ENCODE assay signal across 8 cellular contexts in genomic region chr6:41939848-41940758, GRCh38. TPM values are rescaled to one million over a fixed set of nuclear protein-coding genes. Genes with fewer than 3 reads are reported as not detected.
DNase-seq lines count a peak whose midpoint lies in the region; ATAC-seq and TF ChIP-seq lines count a peak whose summit lies in the region.

No MANE protein-coding gene starts in this region.

- H3K9me3 ChIP-seq in HCT116 (ENCODE audit: control insufficient read depth in 1 of 2, insufficient read depth in 1 of 2, low read depth in 1 of 2, low read length in 2 of 2) (no peaks in the 10 kb centered on the region), SK-N-MC (ENCODE audit: low read depth, low read length) (no peaks in the 10 kb centered on the region), tibial nerve (no peaks in the 10 kb centered on the region)

- peak overlapping the region; percentile 50; the same call in 1 of the 2 replicates for H3K27ac ChIP-seq in HCT116 (ENCODE audit: low read depth, low read length)
- peak overlapping the region; percentile 71 for H3K27ac ChIP-seq in SK-N-MC
- H3K27ac ChIP-seq in coronary artery = peak overlapping the region; percentile 61 to 87
- H3K27ac ChIP-seq in tibial nerve = peak overlapping the region; percentile 73 to 92 (median 82)

- ATAC-seq in HCT116 (no peak), HG03378 (IDR thresholded peaks at IDR 0.05; ENCODE audit: unreplicated experiment) (no peak), HG02885 (IDR thresholded peaks at IDR 0.05; ENCODE audit: poor library complexity, unreplicated experiment) (no peak)

- H3K9me3 Mint-ChIP-seq in mesothelial cell of epicardium = no peaks in the 10 kb centered on the region

- H3K27ac Mint-ChIP-seq in mesothelial cell of epicardium = peak overlapping the region; percentile 94

- H3K27me3 ChIP-seq in HCT116 (ENCODE audit: insufficient read depth, low read length) (no peaks in the 10 kb centered on the region), tibial nerve (no peaks in the 10 kb centered on the region)

- H4K20me1 ChIP-seq in HCT116 (ENCODE audit: insufficient read depth) = no peaks in the 10 kb centered on the region

- TF ChIP-seq POLR2A in HCT116 (IDR thresholded peaks at IDR 0.05; ENCODE audit: borderline replicate concordance, extremely low read depth, insufficient read depth, insufficient read length) (no peak), tibial nerve (IDR thresholded peaks at IDR 0.05) (no peak)

- H3K36me3 ChIP-seq in HCT116 (ENCODE audit: control insufficient read depth in 1 of 2, insufficient read depth in 2 of 2, low read length in 2 of 2) (no peaks in the 10 kb centered on the region; a peak in 2 of 4 replicates), SK-N-MC (ENCODE audit: insufficient read depth, low read length) (peaks cover 14% of the 10 kb centered on the region), tibial nerve (peaks cover 0 to 24% (median 11%) of the 10 kb centered on the region in 3 donors)

- WGBS in tibial nerve, 2 donors = 8 to 9% methylated on average over 27 of the region's 27 CpGs

- TF ChIP-seq CTCF in HCT116 (IDR thresholded peaks at IDR 0.05 in 2 of 3, conservative IDR thresholded peaks at IDR 0.05 in 1 of 3; ENCODE audit: borderline replicate concordance in 1 of 3, insufficient read depth in 1 of 3, low read depth in 2 of 3, low read length in 2 of 3) (no peak), coronary artery (IDR thresholded peaks at IDR 0.05) (no peak), mesothelial cell of epicardium (IDR thresholded peaks at IDR 0.05; ENCODE audit: unreplicated experiment) (no peak), tibial nerve (IDR thresholded peaks at IDR 0.05) (no peak)

- H3K27me3 Mint-ChIP-seq in mesothelial cell of epicardium (ENCODE audit: low read depth) = no peaks in the 10 kb centered on the region

- no peak overlapping the region for H2AFZ ChIP-seq in HCT116 (ENCODE audit: low read depth, low read length, poor library complexity, severe bottlenecking)

- POLR2A ChIA-PET in HCT116 (lab: Charles Lee) = interaction anchor here (0.9 kb wide), 1 partner anchor 19 kb away, joined by 6 read pairs; the partner anchor contains the start of genes BYSL and MED20

- H3K9me2 ChIP-seq in HCT116 (ENCODE audit: insufficient read depth) = no peaks in the 10 kb centered on the region

- BruUV-seq in HCT116 (replicated peaks; lab: Mats Ljungman, UMichigan) = TSS peak; percentile 22

- peaks cover 12 to 35% of the 10 kb centered on the region in 2 experiments; a peak in 3 of 4 replicates for H3K4me1 ChIP-seq in HCT116 (ENCODE audit: control insufficient read depth in 1 of 2, insufficient read depth in 2 of 2, low read length in 2 of 2)
- peaks cover 0 to 68% (median 35%) of the 10 kb centered on the region in 4 donors for H3K4me1 ChIP-seq in tibial nerve

- TF ChIP-seq RAD21 in HCT116 (IDR thresholded peaks at IDR 0.05; ENCODE audit: low read depth) = no peak

- peaks cover 44% of the 10 kb centered on the region for H3K4me1 Mint-ChIP-seq in mesothelial cell of epicardium

- RAD21 ChIA-PET in HCT116 (lab: Charles Lee; ENCODE audit: low non-redundant PET in 1 of 2, low total read pairs in 2 of 2, uncharacterized antibody in 2 of 2, unreplicated experiment in 2 of 2) = no interaction called here

- intact Hi-C loops in HCT116 (cut with micrococcal nuclease) = loop anchor here (5.0 kb wide), 2 partner anchors 102 to 153 kb away; partner anchors contain the start of gene TOMM6

- H3K4me3 Mint-ChIP-seq in mesothelial cell of epicardium = peak overlapping the region; percentile 83

- no peak for TF ChIP-seq EP300 in tibial nerve (IDR thresholded peaks at IDR 0.05)

- peak overlapping the region; percentile 71 for H3K9ac ChIP-seq in HCT116 (ENCODE audit: low read length)
- no peak overlapping the region for H3K9ac ChIP-seq in SK-N-MC (ENCODE audit: insufficient read length)

- DNase-seq in HCT116 (ENCODE audit: low read depth, low spot score) = no peak
- DNase-seq in SK-N-MC (ENCODE audit: low read depth, low spot score) = no peak
- no peak for DNase-seq in coronary artery (ENCODE audit: low spot score)
- peak in 1 of 2 experiments; percentile 46 for DNase-seq in mesothelial cell of epicardium (ENCODE audit: low spot score in 2 of 2, unreplicated experiment in 2 of 2)
- no peak for DNase-seq in tibial nerve (ENCODE audit: low spot score in 2 of 2)
- DNase-seq in inferior parietal cortex (ENCODE audit: extremely low spot score) = no peak

- H3K36me3 Mint-ChIP-seq in mesothelial cell of epicardium = peaks cover 3% of the 10 kb centered on the region

- no peaks in the 10 kb centered on the region; the same call in 1 of the 2 replicates for H3K79me2 ChIP-seq in HCT116 (ENCODE audit: insufficient read depth, low read length)

- CTCF ChIA-PET in HCT116 (lab: Charles Lee) = interaction anchor here (1.6 to 4.8 kb wide), 2 partner anchors 18 to 153 kb away, joined by 4 to 23 read pairs; partner anchors contain the start of genes BYSL, MED20 and TOMM6

- H3K4me3 ChIP-seq in HCT116 (replicated peaks in 1 of 2; ENCODE audit: low read depth in 1 of 2, low read length in 2 of 2) (peak overlapping the region; percentile 81 to 88), SK-N-MC (peak overlapping the region; percentile 95), coronary artery (peak overlapping the region; percentile 92), tibial nerve (peak overlapping the region; percentile 74 to 89 (median 82))

- H3K4me2 ChIP-seq in HCT116 (ENCODE audit: low read length) = peak overlapping the region; percentile 84

TF ChIP-seq in HCT116, 20 proteins besides CTCF, POLR2A, EP300 and RAD21:
- no peak for TF ChIP-seq ZBTB33 (IDR thresholded peaks at IDR 0.05; ENCODE audit: extremely low read depth, insufficient replicate concordance, low read length)

RNA-seq across cellular contexts. Expression of gene CCND3, which starts 1.5 kb away (rescaled TPM):
- 26.6 TPM for total RNA-seq in HCT116 (2021; ENCODE audit: unreplicated experiment)
- polyA plus RNA-seq in HCT116 (2012) = 18.9 and 21.6 TPM in 2 replicates
- total RNA-seq in mesothelial cell of epicardium = 37.2 to 42.0 TPM (median 39.5 TPM) in 3 replicates
- 100 to 1,000 TPM; 175 to 325 (median 248) TPM for total RNA-seq in tibial nerve

RNA-seq across cellular contexts. Expression of gene BYSL, which starts 18.8 kb away (rescaled TPM):
- total RNA-seq in HCT116 (2021; ENCODE audit: unreplicated experiment) (55.7 TPM), mesothelial cell of epicardium (32.7 to 36.5 TPM (median 32.8 TPM) in 3 replicates), tibial nerve (10 to 100 TPM in 3 of 4 donors, 1 to 10 TPM in 1; 9.2 to 13.3 (median 12.8) TPM)
- polyA plus RNA-seq in HCT116 (2012) = 46.3 and 48.6 TPM in 2 replicates

RNA-seq across cellular contexts. Expression of gene MED20, which starts 19.2 kb away (rescaled TPM):
- 26.4 TPM for total RNA-seq in HCT116 (2021; ENCODE audit: unreplicated experiment)
- polyA plus RNA-seq in HCT116 (2012) = 13.5 and 14.8 TPM in 2 replicates
- total RNA-seq in mesothelial cell of epicardium = 24.1 to 25.1 TPM (median 25.1 TPM) in 3 replicates
- total RNA-seq in tibial nerve = 10 to 100 TPM in 3 of 4 donors, 1 to 10 TPM in 1; 8.0 to 15.0 (median 12.2) TPM

RNA-seq across cellular contexts. Expression of gene USP49, which starts 44.9 kb away (rescaled TPM):
- total RNA-seq in HCT116 (2021; ENCODE audit: unreplicated experiment) = 6.9 TPM
- polyA plus RNA-seq in HCT116 (2012) = 2.3 and 2.7 TPM in 2 replicates
- total RNA-seq in mesothelial cell of epicardium = 12.0 to 13.8 TPM (median 12.1 TPM) in 3 replicates
- 10 to 100 TPM in 1 of 4 donors, 1 to 10 TPM in 3; 6.5 to 13.8 (median 8.8) TPM for total RNA-seq in tibial nerve
